9 cellular contexts compared by ENCODE assay signal in genomic region chr22:46035380-46035741, GRCh38. TPM values are rescaled to one million over a fixed set of nuclear protein-coding genes. Genes with fewer than 3 reads are reported as not detected.
DNase-seq lines count a peak whose midpoint lies in the region; ATAC-seq and TF ChIP-seq lines count a peak whose summit lies in the region.
"Had no signal": no experiment of that assay in that cellular context is flagged by ENCODE, and none has a peak within 500 bp of the region (broad histone marks: within the 10 kb centered on the region; RNA-seq: fewer than 3 reads in every experiment).

No MANE protein-coding gene starts in this region.

- no peaks in the 10 kb centered on the region for H3K27me3 ChIP-seq in GM23338 (ENCODE audit: insufficient read depth)
- H3K27me3 ChIP-seq in WERI-Rb-1 (ENCODE audit: insufficient read depth, low read depth, severe bottlenecking) = no peaks in the 10 kb centered on the region
- no peaks in the 10 kb centered on the region for H3K27me3 ChIP-seq in gastrocnemius medialis

- H3K9me2 ChIP-seq in GM23338 (ENCODE audit: insufficient read depth) = no peaks in the 10 kb centered on the region

- ATAC-seq in GM23338 = no peak
- ATAC-seq in gastrocnemius medialis = peak in 1 of 2 donors; percentile 0

- peaks cover 22% of the 10 kb centered on the region for H3K4me1 ChIP-seq in GM23338 (ENCODE audit: insufficient read depth)
- peaks cover 36 to 39% of the 10 kb centered on the region in 2 donors for H3K4me1 ChIP-seq in gastrocnemius medialis

- peak overlapping the region; percentile 83 for H3K4me3 Mint-ChIP-seq in GM23338

- H3K27ac ChIP-seq in GM23338 (ENCODE audit: low read depth) (no peak overlapping the region), WERI-Rb-1 (peak overlapping the region; percentile 26; the same call in 1 of the 2 replicates), gastrocnemius medialis (peak overlapping the region; percentile 85 to 99 (median 94))

- peak overlapping the region; percentile 72 for H2AFZ ChIP-seq in GM23338

- H3K4me2 ChIP-seq in GM23338 = peak overlapping the region; percentile 81

- H3F3A ChIP-seq in GM23338 (replicated peaks; ENCODE audit: low read depth) = peaks cover 4% of the 10 kb centered on the region; the same call in 1 of the 2 replicates

- no peaks in the 10 kb centered on the region for H3K36me3 Mint-ChIP-seq in GM23338 (ENCODE audit: low read depth)

- DNase-seq in GM23338 (ENCODE audit: low spot score) = no peak
- no peak for DNase-seq in WERI-Rb-1
- no peak for DNase-seq in foreskin fibroblast
- no peak for DNase-seq in gastrocnemius medialis
- no peak for DNase-seq in SW 1271 (lab: John Stamatoyannopoulos, UW)
- DNase-seq in DMS53 (lab: John Stamatoyannopoulos, UW) = no peak
- no peak for DNase-seq in activated CD4-positive, CD25-positive, alpha-beta regulatory T cell (lab: John Stamatoyannopoulos, UW)
- no peak for DNase-seq in Kasumi-1 (lab: John Stamatoyannopoulos, UW)

- H3K36me3 ChIP-seq in GM23338 (ENCODE audit: insufficient read depth) (no peaks in the 10 kb centered on the region), WERI-Rb-1 (no peaks in the 10 kb centered on the region), gastrocnemius medialis (no peaks in the 10 kb centered on the region)

- H3K27me3 Mint-ChIP-seq in GM23338 (ENCODE audit: insufficient read depth, low read depth, poor library complexity) = peaks cover 13% of the 10 kb centered on the region

- no peaks in the 10 kb centered on the region for H3K9me3 ChIP-seq in WERI-Rb-1 (ENCODE audit: severe bottlenecking)
- H3K9me3 ChIP-seq in gastrocnemius medialis = no peaks in the 10 kb centered on the region

- H3K27ac Mint-ChIP-seq in GM23338 = peak overlapping the region; percentile 65; the same call in 1 of the 2 replicates

- intact Hi-C loops in gastrocnemius medialis (cut with DNase I; ENCODE audit: low total_unique reads) = loop anchor here (1.0 to 10.0 kb wide), 3 partner anchors 45 to 711 kb away; no protein-coding TSS in a partner anchor

- peaks cover 38% of the 10 kb centered on the region for H3K4me1 Mint-ChIP-seq in GM23338

- TF ChIP-seq CTCF in GM23338 (conservative IDR thresholded peaks at IDR 0.05; ENCODE audit: low read depth in 2 of 2) (no peak), WERI-Rb-1 (IDR thresholded peaks at IDR 0.05; ENCODE audit: low read depth, low read length) (no peak), foreskin fibroblast (IDR thresholded peaks at IDR 0.05; ENCODE audit: low read depth, low read length) (no peak), gastrocnemius medialis (IDR thresholded peaks at IDR 0.05 in 4 of 5, conservative IDR thresholded peaks at IDR 0.05 in 1 of 5) (no peak)

- in situ Hi-C loops in gastrocnemius medialis (cut with MboI; ENCODE audit: low sequenced_read_pairs in 4 of 4) = no loop called here

- H3K79me2 ChIP-seq in GM23338 (replicated peaks; ENCODE audit: insufficient read depth) = no peaks in the 10 kb centered on the region

- TF ChIP-seq POLR2A in gastrocnemius medialis (IDR thresholded peaks at IDR 0.05) = no peak

- H4K20me1 ChIP-seq in GM23338 (replicated peaks; ENCODE audit: insufficient read depth) = no peaks in the 10 kb centered on the region

- H3K9me3 Mint-ChIP-seq in GM23338 = no peaks in the 10 kb centered on the region

- H3K4me3 ChIP-seq in GM23338 (peak overlapping the region; percentile 65), WERI-Rb-1 (ENCODE audit: low read depth, low read length) (peak overlapping the region; percentile 86), foreskin fibroblast (ENCODE audit: low read depth in 1 of 2, low read length in 2 of 2) (peak overlapping the region; percentile 47 to 62), gastrocnemius medialis (peak overlapping the region; percentile 48 to 52 (median 52))

TF ChIP-seq in GM23338, 12 proteins besides CTCF, POLR2A, EP300 and RAD21:
- TF ChIP-seq STAT1 (IDR thresholded peaks at IDR 0.05; ENCODE audit: unreplicated experiment) = no peak
- TF ChIP-seq, protein P1, sequence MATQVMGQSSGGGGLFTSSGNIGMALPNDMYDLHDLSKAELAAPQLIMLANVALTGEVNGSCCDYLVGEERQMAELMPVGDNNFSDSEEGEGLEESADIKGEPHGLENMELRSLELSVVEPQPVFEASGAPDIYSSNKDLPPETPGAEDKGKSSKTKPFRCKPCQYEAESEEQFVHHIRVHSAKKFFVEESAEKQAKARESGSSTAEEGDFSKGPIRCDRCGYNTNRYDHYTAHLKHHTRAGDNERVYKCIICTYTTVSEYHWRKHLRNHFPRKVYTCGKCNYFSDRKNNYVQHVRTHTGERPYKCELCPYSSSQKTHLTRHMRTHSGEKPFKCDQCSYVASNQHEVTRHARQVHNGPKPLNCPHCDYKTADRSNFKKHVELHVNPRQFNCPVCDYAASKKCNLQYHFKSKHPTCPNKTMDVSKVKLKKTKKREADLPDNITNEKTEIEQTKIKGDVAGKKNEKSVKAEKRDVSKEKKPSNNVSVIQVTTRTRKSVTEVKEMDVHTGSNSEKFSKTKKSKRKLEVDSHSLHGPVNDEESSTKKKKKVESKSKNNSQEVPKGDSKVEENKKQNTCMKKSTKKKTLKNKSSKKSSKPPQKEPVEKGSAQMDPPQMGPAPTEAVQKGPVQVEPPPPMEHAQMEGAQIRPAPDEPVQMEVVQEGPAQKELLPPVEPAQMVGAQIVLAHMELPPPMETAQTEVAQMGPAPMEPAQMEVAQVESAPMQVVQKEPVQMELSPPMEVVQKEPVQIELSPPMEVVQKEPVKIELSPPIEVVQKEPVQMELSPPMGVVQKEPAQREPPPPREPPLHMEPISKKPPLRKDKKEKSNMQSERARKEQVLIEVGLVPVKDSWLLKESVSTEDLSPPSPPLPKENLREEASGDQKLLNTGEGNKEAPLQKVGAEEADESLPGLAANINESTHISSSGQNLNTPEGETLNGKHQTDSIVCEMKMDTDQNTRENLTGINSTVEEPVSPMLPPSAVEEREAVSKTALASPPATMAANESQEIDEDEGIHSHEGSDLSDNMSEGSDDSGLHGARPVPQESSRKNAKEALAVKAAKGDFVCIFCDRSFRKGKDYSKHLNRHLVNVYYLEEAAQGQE (IDR thresholded peaks at IDR 0.05; ENCODE audit: unreplicated experiment) = no peak

RNA-seq across cellular contexts. Expression of gene WNT7B, which starts 58.4 kb away (rescaled TPM):
- total RNA-seq in GM23338 (2014; rRNA removed; shearing (Covaris generic)) = 0.10 and 3.0 TPM in 2 replicates
- 0.17 TPM in 1 of 2 replicates, not detected in the other for polyA plus RNA-seq in GM23338 (2016; fragmentation: Nextera tagmentation; extraction: Ambion mirVana)
- total RNA-seq in gastrocnemius medialis = not detected
- total RNA-seq: T-helper 1 cell treated with Interleukin-12 subunit alpha and Interleukin-12 subunit beta and Interleukin-4 antibody, amounts not matched to agents 30 ng/mL and 1 ng/mL, for 36 hours had no signal
